Comparison of ENCODE assay signal across 1 cellular context in genomic region chr5:1563051-1563461, GRCh38.
TF ChIP-seq lines count a peak whose summit lies in the region.

No MANE protein-coding gene starts in this region.

TF ChIP-seq in HepG2, 621 proteins besides CTCF, POLR2A, EP300 and RAD21 (continued from another document):
- TF ChIP-seq ZFP91 (CRISPR knock-in tag; IDR thresholded peaks at IDR 0.05; ENCODE audit: borderline replicate concordance) = 0 out of 2 replicates have a peak, but pooled peaks have one; percentile 14
